ENCODE assay signal across 2 cellular contexts in genomic region chr10:71816931-71817631, GRCh38.
TF ChIP-seq lines count a peak whose summit lies in the region.

No MANE protein-coding gene starts in this region.

TF ChIP-seq in H1, 55 proteins besides CTCF, POLR2A, EP300 and RAD21 (continues in another document):
- TF ChIP-seq SP1 (IDR thresholded peaks at IDR 0.05; ENCODE audit: low read depth, low read length) (no peak; the same call in 1 of the 2 replicates), CHD1 (IDR thresholded peaks at IDR 0.05; ENCODE audit: low read depth, low read length) (no peak), CHD7 (IDR thresholded peaks at IDR 0.05; ENCODE audit: insufficient replicate concordance, low read length) (no peak), CBX5 (IDR thresholded peaks at IDR 0.05; ENCODE audit: low read depth, low read length) (no peak), USF2 (IDR thresholded peaks at IDR 0.05; ENCODE audit: low read length) (no peak), SP4 (IDR thresholded peaks at IDR 0.05; ENCODE audit: low read length) (no peak), BRCA1 (IDR thresholded peaks at IDR 0.05; ENCODE audit: low read depth, low read length) (no peak), NANOG (IDR thresholded peaks at IDR 0.05; ENCODE audit: insufficient read depth, low read depth, low read length, poor library complexity, severe bottlenecking) (no peak), CBX8 (IDR thresholded peaks at IDR 0.05; ENCODE audit: borderline replicate concordance, low read depth, low read length) (no peak), ASH2L (IDR thresholded peaks at IDR 0.05; ENCODE audit: low read length) (no peak), PHF8 (conservative IDR thresholded peaks at IDR 0.05; ENCODE audit: low read depth, low read length) (no peak), CTBP2 (IDR thresholded peaks at IDR 0.05; ENCODE audit: borderline replicate concordance, insufficient read depth, insufficient read length, low read length) (no peak), YY1 (IDR thresholded peaks at IDR 0.05; ENCODE audit: low read depth, low read length) (no peak), RXRA (IDR thresholded peaks at IDR 0.05; ENCODE audit: insufficient read depth, low read depth, low read length) (no peak), ATF3 (IDR thresholded peaks at IDR 0.05; ENCODE audit: insufficient read depth, low read depth, low read length) (no peak)

TF ChIP-seq in SK-N-SH treated with all-trans-retinoic acid at 6 μM for 48 hours, 23 proteins besides CTCF, POLR2A, EP300 and RAD21:
- TF ChIP-seq ZNF565 (CRISPR knock-in tag; conservative IDR thresholded peaks at IDR 0.05; ENCODE audit: low read depth) (no peak), TCF4 (CRISPR knock-in tag; IDR thresholded peaks at IDR 0.05; ENCODE audit: borderline replicate concordance) (no peak), ZNF70 (CRISPR knock-in tag; IDR thresholded peaks at IDR 0.05) (no peak), ARNTL (CRISPR knock-in tag; IDR thresholded peaks at IDR 0.05; ENCODE audit: borderline replicate concordance, low read depth) (no peak), TSHZ2 (CRISPR knock-in tag; IDR thresholded peaks at IDR 0.05) (no peak), PPARA (CRISPR knock-in tag; IDR thresholded peaks at IDR 0.05; ENCODE audit: borderline replicate concordance) (no peak), PATZ1 (CRISPR knock-in tag; IDR thresholded peaks at IDR 0.05; ENCODE audit: borderline replicate concordance) (no peak), GLIS3 (CRISPR knock-in tag; IDR thresholded peaks at IDR 0.05) (no peak), RARB (CRISPR knock-in tag; IDR thresholded peaks at IDR 0.05) (no peak), ZFP3 (CRISPR knock-in tag; IDR thresholded peaks at IDR 0.05) (no peak), CSRNP3 (CRISPR knock-in tag; IDR thresholded peaks at IDR 0.05) (no peak), OSR1 (CRISPR knock-in tag; IDR thresholded peaks at IDR 0.05) (no peak)
